22 cellular contexts compared by ENCODE assay signal in the genomic region with DNA sequence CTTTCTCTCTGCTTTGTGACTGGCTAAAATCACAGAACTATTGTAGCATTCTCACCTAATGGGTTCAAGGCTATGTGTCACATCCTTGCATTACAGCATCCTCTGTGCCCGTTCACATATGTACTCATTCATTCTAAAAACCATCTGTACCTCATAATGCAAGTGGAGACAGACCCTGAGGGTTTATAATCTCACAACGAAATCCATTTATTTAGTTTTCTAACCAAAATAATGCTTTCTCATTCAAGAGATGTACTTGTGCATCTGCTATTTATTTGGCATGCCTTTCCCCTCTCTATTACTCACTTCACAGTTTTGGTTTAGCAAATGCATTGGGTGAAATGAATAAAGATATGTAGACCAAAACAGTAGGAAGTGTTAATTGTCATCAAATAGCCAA.
DNase-seq lines count a peak whose midpoint lies in the region; ATAC-seq and TF ChIP-seq lines count a peak whose summit lies in the region.
"Had no signal": no experiment of that assay in that cellular context is flagged by ENCODE, and none has a peak within 500 bp of the region (broad histone marks: within the 10 kb centered on the region; RNA-seq: fewer than 3 reads in every experiment).

No MANE protein-coding gene starts in this region.

- H3K27ac ChIP-seq in SK-N-SH (ENCODE audit: low read depth in 2 of 2, low read length in 1 of 2) = no peak overlapping the region
- H3K27ac ChIP-seq: A549 had no signal

- H2AFZ ChIP-seq in SK-N-SH (ENCODE audit: low read depth) = no peak overlapping the region
- H2AFZ ChIP-seq: GM23338 had no signal

- H4K20me1 ChIP-seq in SK-N-SH (ENCODE audit: insufficient read depth) = no peaks in the 10 kb centered on the region

- H3K27me3 ChIP-seq in adipocyte (replicated peaks; ENCODE audit: control insufficient read depth, insufficient read depth, low read length) (no peaks in the 10 kb centered on the region), SK-N-SH (ENCODE audit: insufficient read depth) (no peaks in the 10 kb centered on the region)
- H3K27me3 ChIP-seq: BE2C had no signal

- TF ChIP-seq CTCF in AG10803 (conservative IDR thresholded peaks at IDR 0.05; ENCODE audit: low read length) = no peak
- TF ChIP-seq CTCF in SK-N-SH (IDR thresholded peaks at IDR 0.05) = no peak

- no peak for ATAC-seq in HG02798 (IDR thresholded peaks at IDR 0.05; ENCODE audit: poor library complexity, unreplicated experiment)
- ATAC-seq: A549, GM23338, HCT116 had no signal

- POLR2A ChIA-PET in SK-N-SH (lab: Yijun Ruan, JAX) = no interaction called here

- WGBS in SK-N-SH (ENCODE audit: low lambda C conversion rate) = 1% methylated on average over 2 of the region's 2 CpGs

- H3K4me3 ChIP-seq in AG10803 (ENCODE audit: low read length) = no peak overlapping the region
- no peak overlapping the region for H3K4me3 ChIP-seq in adipocyte (ENCODE audit: low read length)
- H3K4me3 ChIP-seq in SK-N-SH (ENCODE audit: low read depth in 2 of 2, low read length in 1 of 2) = no peak overlapping the region
- H3K4me3 ChIP-seq: A549, GM23338 had no signal

- H3K36me3 ChIP-seq in adipocyte (ENCODE audit: control insufficient read depth, insufficient read depth, low read length, severe bottlenecking) (no peaks in the 10 kb centered on the region), SK-N-SH (replicated peaks in 1 of 2; ENCODE audit: control insufficient read depth in 1 of 2, insufficient read depth in 2 of 2, low read length in 1 of 2) (no peaks in the 10 kb centered on the region)
- H3K36me3 ChIP-seq: BE2C had no signal

- H3K9ac ChIP-seq in adipocyte (ENCODE audit: low read length) (no peak overlapping the region), SK-N-SH (no peak overlapping the region)

- CTCF ChIA-PET in SK-N-SH (lab: Yijun Ruan, JAX) = no interaction called here

- TF ChIP-seq EP300 in SK-N-SH (IDR thresholded peaks at IDR 0.05; ENCODE audit: borderline replicate concordance in 1 of 2, low read depth in 1 of 2, low read length in 1 of 2) = no peak

- no peak for TF ChIP-seq RAD21 in SK-N-SH (IDR thresholded peaks at IDR 0.05; ENCODE audit: low read length)

- no peaks in the 10 kb centered on the region for H3F3A ChIP-seq in SK-N-SH (replicated peaks; ENCODE audit: insufficient read depth)

- peaks cover 2% of the 10 kb centered on the region for H3K9me3 ChIP-seq in adipocyte (ENCODE audit: control insufficient read depth, low read length)
- H3K9me3 ChIP-seq in SK-N-SH = no peaks in the 10 kb centered on the region
- H3K9me3 ChIP-seq: A549, BE2C had no signal

- H3K9me2 ChIP-seq in SK-N-SH = no peaks in the 10 kb centered on the region

- no peaks in the 10 kb centered on the region for H3K79me2 ChIP-seq in SK-N-SH (ENCODE audit: insufficient read depth)

- no peak overlapping the region for H3K4me2 ChIP-seq in SK-N-SH
- H3K4me2 ChIP-seq: A549, GM23338 had no signal

- H3K4me1 ChIP-seq in adipocyte (ENCODE audit: control insufficient read depth, insufficient read depth, low read length) (peaks cover 22% of the 10 kb centered on the region), SK-N-SH (ENCODE audit: control insufficient read depth in 1 of 2, insufficient read depth in 2 of 2, low read depth in 1 of 2, low read length in 1 of 2) (no peaks in the 10 kb centered on the region)
- H3K4me1 ChIP-seq: A549, BE2C had no signal

- DNase-seq in AG10803 (ENCODE audit: low read depth) = peak; percentile 53
- DNase-seq in GM03348 (ENCODE audit: low spot score) = peak; percentile 12
- peak; percentile 15 for DNase-seq in adipocyte (ENCODE audit: low read depth)
- DNase-seq in SK-N-SH = no peak
- DNase-seq in NCI-H1048 (lab: John Stamatoyannopoulos, UW) = no peak
- no peak for DNase-seq in activated CD4-positive, alpha-beta T cell treated with anti-CD3 and anti-CD28 coated beads, Interleukin-2, amount 50 U/mL, for 4 hours
- DNase-seq: 8988T; ACHN; BE2C; C1 segment of cervical spinal cord; Calu3; CD4-positive, alpha-beta memory T cell; COR-L47; DMS53; DMS79 treated with DMSO at 0.1 percent for 48 hours; GF-D8; H9; HFFc6 had no signal

TF ChIP-seq in SK-N-SH, 30 proteins besides CTCF, POLR2A, EP300 and RAD21:
- no peak for TF ChIP-seq SMC3 (IDR thresholded peaks at IDR 0.05; ENCODE audit: low read depth, low read length)
- TF ChIP-seq MEF2A (IDR thresholded peaks at IDR 0.05; ENCODE audit: borderline replicate concordance, low read depth) = no peak
- TF ChIP-seq YY1 (IDR thresholded peaks at IDR 0.05; ENCODE audit: low read depth) = no peak
- TF ChIP-seq, protein P1, sequence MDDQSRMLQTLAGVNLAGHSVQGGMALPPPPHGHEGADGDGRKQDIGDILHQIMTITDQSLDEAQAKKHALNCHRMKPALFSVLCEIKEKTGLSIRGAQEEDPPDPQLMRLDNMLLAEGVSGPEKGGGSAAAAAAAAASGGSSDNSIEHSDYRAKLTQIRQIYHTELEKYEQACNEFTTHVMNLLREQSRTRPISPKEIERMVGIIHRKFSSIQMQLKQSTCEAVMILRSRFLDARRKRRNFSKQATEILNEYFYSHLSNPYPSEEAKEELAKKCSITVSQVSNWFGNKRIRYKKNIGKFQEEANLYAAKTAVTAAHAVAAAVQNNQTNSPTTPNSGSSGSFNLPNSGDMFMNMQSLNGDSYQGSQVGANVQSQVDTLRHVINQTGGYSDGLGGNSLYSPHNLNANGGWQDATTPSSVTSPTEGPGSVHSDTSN (IDR thresholded peaks at IDR 0.05) = no peak
- no peak for TF ChIP-seq SIN3A (IDR thresholded peaks at IDR 0.05; ENCODE audit: borderline replicate concordance, low read depth, low read length)
- no peak for TF ChIP-seq CHD2 (IDR thresholded peaks at IDR 0.05; ENCODE audit: low read length, partially characterized antibody)
- no peak for TF ChIP-seq POLR2AphosphoS5 (IDR thresholded peaks at IDR 0.05; ENCODE audit: low read depth, low read length)
- TF ChIP-seq FOXJ3 (CRISPR knock-in tag; IDR thresholded peaks at IDR 0.05) = no peak
- no peak for TF ChIP-seq GATA2 (CRISPR knock-in tag; IDR thresholded peaks at IDR 0.05)
- no peak for TF ChIP-seq RXRA (IDR thresholded peaks at IDR 0.05; ENCODE audit: borderline replicate concordance, low read depth)
- TF ChIP-seq TEAD4 (IDR thresholded peaks at IDR 0.05; ENCODE audit: borderline replicate concordance, insufficient read depth) = no peak
- TF ChIP-seq GABPA (IDR thresholded peaks at IDR 0.05; ENCODE audit: low read depth) = no peak
- TF ChIP-seq RFX5 (IDR thresholded peaks at IDR 0.05; ENCODE audit: low read length) = no peak
- TF ChIP-seq, protein P2, sequence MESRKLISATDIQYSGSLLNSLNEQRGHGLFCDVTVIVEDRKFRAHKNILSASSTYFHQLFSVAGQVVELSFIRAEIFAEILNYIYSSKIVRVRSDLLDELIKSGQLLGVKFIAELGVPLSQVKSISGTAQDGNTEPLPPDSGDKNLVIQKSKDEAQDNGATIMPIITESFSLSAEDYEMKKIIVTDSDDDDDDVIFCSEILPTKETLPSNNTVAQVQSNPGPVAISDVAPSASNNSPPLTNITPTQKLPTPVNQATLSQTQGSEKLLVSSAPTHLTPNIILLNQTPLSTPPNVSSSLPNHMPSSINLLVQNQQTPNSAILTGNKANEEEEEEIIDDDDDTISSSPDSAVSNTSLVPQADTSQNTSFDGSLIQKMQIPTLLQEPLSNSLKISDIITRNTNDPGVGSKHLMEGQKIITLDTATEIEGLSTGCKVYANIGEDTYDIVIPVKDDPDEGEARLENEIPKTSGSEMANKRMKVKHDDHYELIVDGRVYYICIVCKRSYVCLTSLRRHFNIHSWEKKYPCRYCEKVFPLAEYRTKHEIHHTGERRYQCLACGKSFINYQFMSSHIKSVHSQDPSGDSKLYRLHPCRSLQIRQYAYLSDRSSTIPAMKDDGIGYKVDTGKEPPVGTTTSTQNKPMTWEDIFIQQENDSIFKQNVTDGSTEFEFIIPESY (IDR thresholded peaks at IDR 0.05; ENCODE audit: borderline replicate concordance, low read depth) = no peak
- TF ChIP-seq, protein P3, sequence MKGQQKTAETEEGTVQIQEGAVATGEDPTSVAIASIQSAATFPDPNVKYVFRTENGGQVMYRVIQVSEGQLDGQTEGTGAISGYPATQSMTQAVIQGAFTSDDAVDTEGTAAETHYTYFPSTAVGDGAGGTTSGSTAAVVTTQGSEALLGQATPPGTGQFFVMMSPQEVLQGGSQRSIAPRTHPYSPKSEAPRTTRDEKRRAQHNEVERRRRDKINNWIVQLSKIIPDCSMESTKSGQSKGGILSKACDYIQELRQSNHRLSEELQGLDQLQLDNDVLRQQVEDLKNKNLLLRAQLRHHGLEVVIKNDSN (IDR thresholded peaks at IDR 0.05; ENCODE audit: borderline replicate concordance, low read depth) = no peak
- TF ChIP-seq, protein P4, sequence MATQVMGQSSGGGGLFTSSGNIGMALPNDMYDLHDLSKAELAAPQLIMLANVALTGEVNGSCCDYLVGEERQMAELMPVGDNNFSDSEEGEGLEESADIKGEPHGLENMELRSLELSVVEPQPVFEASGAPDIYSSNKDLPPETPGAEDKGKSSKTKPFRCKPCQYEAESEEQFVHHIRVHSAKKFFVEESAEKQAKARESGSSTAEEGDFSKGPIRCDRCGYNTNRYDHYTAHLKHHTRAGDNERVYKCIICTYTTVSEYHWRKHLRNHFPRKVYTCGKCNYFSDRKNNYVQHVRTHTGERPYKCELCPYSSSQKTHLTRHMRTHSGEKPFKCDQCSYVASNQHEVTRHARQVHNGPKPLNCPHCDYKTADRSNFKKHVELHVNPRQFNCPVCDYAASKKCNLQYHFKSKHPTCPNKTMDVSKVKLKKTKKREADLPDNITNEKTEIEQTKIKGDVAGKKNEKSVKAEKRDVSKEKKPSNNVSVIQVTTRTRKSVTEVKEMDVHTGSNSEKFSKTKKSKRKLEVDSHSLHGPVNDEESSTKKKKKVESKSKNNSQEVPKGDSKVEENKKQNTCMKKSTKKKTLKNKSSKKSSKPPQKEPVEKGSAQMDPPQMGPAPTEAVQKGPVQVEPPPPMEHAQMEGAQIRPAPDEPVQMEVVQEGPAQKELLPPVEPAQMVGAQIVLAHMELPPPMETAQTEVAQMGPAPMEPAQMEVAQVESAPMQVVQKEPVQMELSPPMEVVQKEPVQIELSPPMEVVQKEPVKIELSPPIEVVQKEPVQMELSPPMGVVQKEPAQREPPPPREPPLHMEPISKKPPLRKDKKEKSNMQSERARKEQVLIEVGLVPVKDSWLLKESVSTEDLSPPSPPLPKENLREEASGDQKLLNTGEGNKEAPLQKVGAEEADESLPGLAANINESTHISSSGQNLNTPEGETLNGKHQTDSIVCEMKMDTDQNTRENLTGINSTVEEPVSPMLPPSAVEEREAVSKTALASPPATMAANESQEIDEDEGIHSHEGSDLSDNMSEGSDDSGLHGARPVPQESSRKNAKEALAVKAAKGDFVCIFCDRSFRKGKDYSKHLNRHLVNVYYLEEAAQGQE (IDR thresholded peaks at IDR 0.05; ENCODE audit: low read depth, low read length) = no peak

Comparison
In these comparisons a context has a peak if more than half of its experiments do, and no peak if none do; other contexts are left out.
1. DNase-seq: peak in AG10803 (single experiment), GM03348 (single experiment) and adipocyte (single experiment); none in SK-N-SH (single experiment), NCI-H1048 (single experiment) and activated CD4-positive, alpha-beta T cell treated with anti-CD3 and anti-CD28 coated beads, Interleukin-2, amount 50 U/mL, for 4 hours (0 of 2).